In genomic region chr7:73882060-73882428, GRCh38 we compare ENCODE assay signal across 16 cellular contexts. TPM values are rescaled to one million over a fixed set of nuclear protein-coding genes. Genes with fewer than 3 reads are reported as not detected.
A peak's percentile ranks its signal among the peaks of the same experiment; 100 is the strongest.
DNase-seq lines count a peak whose midpoint lies in the region; ATAC-seq and TF ChIP-seq lines count a peak whose summit lies in the region.
"Had no signal": no experiment of that assay in that cellular context is flagged by ENCODE, and none has a peak within 500 bp of the region (broad histone marks: within the 10 kb centered on the region; RNA-seq: fewer than 3 reads in every experiment).

No MANE protein-coding gene starts in this region.

- no peak overlapping the region; the same call in 1 of the 2 replicates for H2BK20ac ChIP-seq in IMR-90 (ENCODE audit: low read depth, low read length)

- TF ChIP-seq CTCF in heart left ventricle (IDR thresholded peaks at IDR 0.05) (no peak), IMR-90 (conservative IDR thresholded peaks at IDR 0.05; ENCODE audit: low read depth, low read length) (no peak), lower lobe of right lung (IDR thresholded peaks at IDR 0.05) (no peak), tibial artery (IDR thresholded peaks at IDR 0.05) (no peak)

- peak overlapping the region; percentile 48 for H3K4ac ChIP-seq in IMR-90 (ENCODE audit: low read depth, low read length)

- intact Hi-C loops in heart left ventricle (cut with DNase I), result loop anchor here in 2 of 10 donors (5.0 kb wide), 2 partner anchors 145 to 150 kb away; partner anchors contain the start of gene ELN (in 1 of the 2)
- intact Hi-C loops in Right ventricle myocardium inferior (cut with DNase I), result loop anchor here (5.0 kb wide), 1 partner anchor 145 kb away; the partner anchor contains the start of gene ELN
- intact Hi-C loops in IMR-90 (cut with micrococcal nuclease), result no loop called here
- intact Hi-C loops in lower lobe of right lung (cut with DNase I), result no loop called here
- intact Hi-C loops in tibial artery (cut with DNase I; ENCODE audit: low total_unique reads), result no loop called here

- H3K18ac ChIP-seq in IMR-90 (ENCODE audit: low read depth, low read length), result no peak overlapping the region

- no peak overlapping the region for H4K8ac ChIP-seq in IMR-90 (ENCODE audit: low read depth in 2 of 2, low read length in 2 of 2)

- no peak overlapping the region for H3K9ac ChIP-seq in IMR-90 (ENCODE audit: low read depth, low read length)
- H3K9ac ChIP-seq: BLaER1 treated with 17β-estradiol and CSF1 and Interleukin-3, amounts not matched to agents 10 nM and 100 nM had no signal

- no peak for ATAC-seq in heart left ventricle
- ATAC-seq in Right ventricle myocardium inferior, result no peak
- ATAC-seq in IMR-90 (ENCODE audit: low read depth), result no peak
- no peak for ATAC-seq in lower lobe of right lung

- peaks cover 16% of the 10 kb centered on the region for H3K9me1 ChIP-seq in IMR-90 (ENCODE audit: insufficient read depth, low read length)

- H3K4me1 ChIP-seq in heart left ventricle, result peaks cover 7 to 54% (median 43%) of the 10 kb centered on the region in 12 donors
- H3K4me1 ChIP-seq in IMR-90 (ENCODE audit: control insufficient read depth, insufficient read depth, low read length), result peaks cover 31% of the 10 kb centered on the region
- H3K4me1 ChIP-seq in lower lobe of right lung, result peaks cover 53% of the 10 kb centered on the region
- peaks cover 3 to 76% (median 53%) of the 10 kb centered on the region in 4 donors for H3K4me1 ChIP-seq in tibial artery

- no peak for TF ChIP-seq POLR2A in heart left ventricle (IDR thresholded peaks at IDR 0.05)
- no peak for TF ChIP-seq POLR2A in IMR-90 (IDR thresholded peaks at IDR 0.05; ENCODE audit: low read depth, low read length)

- no peak overlapping the region for H3K4me2 ChIP-seq in IMR-90 (ENCODE audit: low read depth, low read length)
- H3K4me2 ChIP-seq: BLaER1 treated with 17β-estradiol and CSF1 and Interleukin-3, amounts not matched to agents 10 nM and 100 nM had no signal

- peaks cover 3% of the 10 kb centered on the region for H4K20me1 ChIP-seq in IMR-90 (ENCODE audit: insufficient read depth, low read length)

- no peak overlapping the region for H2BK120ac ChIP-seq in IMR-90 (ENCODE audit: low read depth, low read length)

- no peaks in the 10 kb centered on the region for H3K36me3 ChIP-seq in heart left ventricle
- H3K36me3 ChIP-seq in IMR-90 (ENCODE audit: control insufficient read depth, insufficient read depth, low read length), result no peaks in the 10 kb centered on the region
- no peaks in the 10 kb centered on the region for H3K36me3 ChIP-seq in lower lobe of right lung
- H3K36me3 ChIP-seq in tibial artery, result no peaks in the 10 kb centered on the region
- H3K36me3 ChIP-seq: BLaER1 treated with 17β-estradiol and CSF1 and Interleukin-3, amounts not matched to agents 10 nM and 100 nM had no signal

- no peak overlapping the region for H2AK5ac ChIP-seq in IMR-90 (ENCODE audit: low read depth, low read length)

- peak overlapping the region; percentile 66; the same call in 2 of the 3 replicates for H2BK15ac ChIP-seq in IMR-90 (ENCODE audit: low read depth, low read length)

- no peak overlapping the region for H4K91ac ChIP-seq in IMR-90 (ENCODE audit: insufficient read depth, low read depth, low read length)

- H3K14ac ChIP-seq in IMR-90 (replicated peaks; ENCODE audit: low read depth, low read length), result no peak overlapping the region

- no peak overlapping the region for H2AFZ ChIP-seq in IMR-90 (replicated peaks; ENCODE audit: low read length, poor library complexity)

- in situ Hi-C loops in IMR-90 (cut with MboI; ENCODE audit: low sequenced_read_pairs) (no loop called here), ACHN (cut with HindIII; ENCODE audit: low pct_ligation_motif_present, low pct_unique_long_range_greater_than_20kb, low sequenced_read_pairs) (no loop called here)

- no peak overlapping the region for H4K5ac ChIP-seq in IMR-90 (ENCODE audit: low read depth, low read length)

- H3K56ac ChIP-seq in IMR-90 (ENCODE audit: extremely low read depth, insufficient read depth, low read length), result no peak overlapping the region

- H3K79me1 ChIP-seq in IMR-90 (ENCODE audit: low read depth in 1 of 2, low read length in 2 of 2), result no peaks in the 10 kb centered on the region; a peak in 1 of 4 replicates

- dilution Hi-C loops in IMR-90 (cut with HindIII; ENCODE audit: low sequenced_read_pairs, unreplicated experiment), result no loop called here

- no peak overlapping the region for H2AK9ac ChIP-seq in IMR-90 (replicated peaks; ENCODE audit: low read depth, low read length, poor library complexity)

- H3K27me3 ChIP-seq in heart left ventricle (peaks cover 0 to 5% (median 0%) of the 10 kb centered on the region in 9 donors), IMR-90 (ENCODE audit: control insufficient read depth, insufficient read depth, low read length) (no peaks in the 10 kb centered on the region), lower lobe of right lung (ENCODE audit: low read depth) (no peaks in the 10 kb centered on the region), tibial artery (no peaks in the 10 kb centered on the region)
- H3K27me3 ChIP-seq: BLaER1 treated with 17β-estradiol and CSF1 and Interleukin-3, amounts not matched to agents 10 nM and 100 nM had no signal

- POLR2A ChIA-PET in IMR-90 (lab: Charles Lee; ENCODE audit: unreplicated experiment), result interaction anchor here (0.6 kb wide), 1 partner anchor 19 kb away, joined by 16 read pairs; no protein-coding TSS in a partner anchor

- H3K27ac ChIP-seq in heart left ventricle (peak overlapping the region in 11 of 12 donors; percentile 59 to 86 (median 78)), IMR-90 (ENCODE audit: insufficient read depth, low read length) (no peak overlapping the region), lower lobe of right lung (peak overlapping the region; percentile 77), tibial artery (peak overlapping the region; percentile 78 to 82)
- H3K27ac ChIP-seq: BLaER1 treated with 17β-estradiol and CSF1 and Interleukin-3, amounts not matched to agents 10 nM and 100 nM had no signal

- no peaks in the 10 kb centered on the region for H3K9me3 ChIP-seq in heart left ventricle
- H3K9me3 ChIP-seq in IMR-90 (ENCODE audit: control insufficient read depth, insufficient read depth, low read length), result no peaks in the 10 kb centered on the region
- H3K9me3 ChIP-seq in lower lobe of right lung, result no peaks in the 10 kb centered on the region
- H3K9me3 ChIP-seq in tibial artery, result no peaks in the 10 kb centered on the region
- H3K9me3 ChIP-seq: BLaER1 treated with 17β-estradiol and CSF1 and Interleukin-3, amounts not matched to agents 10 nM and 100 nM had no signal

- no TSS peak for BruUV-seq in IMR-90 (replicated peaks; lab: Mats Ljungman, UMichigan)

- H3K23ac ChIP-seq in IMR-90 (ENCODE audit: low read depth, low read length), result no peak overlapping the region

- no peak overlapping the region for H2BK5ac ChIP-seq in IMR-90 (ENCODE audit: low read depth, low read length, poor library complexity, severe bottlenecking)

- no peak for TF ChIP-seq RAD21 in IMR-90 (IDR thresholded peaks at IDR 0.05; ENCODE audit: low read length)

- H3K4me3 ChIP-seq in heart left ventricle (no peak overlapping the region), IMR-90 (ENCODE audit: insufficient read depth, low read depth, low read length) (no peak overlapping the region), lower lobe of right lung (no peak overlapping the region), tibial artery (no peak overlapping the region)
- H3K4me3 ChIP-seq: BLaER1 treated with 17β-estradiol and CSF1 and Interleukin-3, amounts not matched to agents 10 nM and 100 nM had no signal

- WGBS in heart left ventricle, 4 donors, result 83 to 88% (median 84%) methylated on average over 2 of the region's 2 CpGs
- WGBS in IMR-90 (ENCODE audit: extremely low coverage in 2 of 2, insufficient read length in 1 of 2), 2 experiments, result no CpG with 5 or more reads among the region's 2 CpGs

- CTCF ChIA-PET in IMR-90 (lab: Yijun Ruan, JAX), result interaction anchor here (2.4 kb wide), 1 partner anchor 145 kb away, joined by 13 read pairs; no protein-coding TSS in a partner anchor

- DNase-seq in heart left ventricle (no peak), Right ventricle myocardium inferior (ENCODE audit: missing footprints) (no peak), IMR-90 (no peak), lower lobe of right lung (no peak), tibial artery (no peak), NCI-H526 treated with DMSO at 0.1 percent for 48 hours (lab: John Stamatoyannopoulos, UW) (no peak), HCEC 1CT (no peak), ACHN (no peak)
- DNase-seq: 8988T; CD4-positive, CD25-positive, alpha-beta regulatory T cell; DMS53; GF-D8; GOT3; H9; HFFc6 had no signal

TF ChIP-seq in IMR-90, 13 proteins besides CTCF, POLR2A, EP300 and RAD21 (continues in another document):
- TF ChIP-seq FOS (IDR thresholded peaks at IDR 0.05; ENCODE audit: low read depth, low read length) (no peak), RFX5 (IDR thresholded peaks at IDR 0.05; ENCODE audit: low read depth, low read length) (no peak), MXI1 (IDR thresholded peaks at IDR 0.05; ENCODE audit: borderline replicate concordance, low read depth, low read length) (no peak), MAFK (IDR thresholded peaks at IDR 0.05; ENCODE audit: low read depth, low read length) (no peak)

RNA-seq across cellular contexts. Expression of gene TMEM270, which starts 21.1 kb away (rescaled TPM):
- total RNA-seq in heart left ventricle (not detected), Right ventricle myocardium inferior (not detected), IMR-90 (2012; rRNA removed) (not detected in 2 replicates), lower lobe of right lung (not detected)
- polyA plus RNA-seq in heart left ventricle (not detected), IMR-90 (2012; rRNA removed) (0.17 TPM in 1 of 2 replicates, not detected in the other)
- 0.19 TPM in 1 of 2 replicates, not detected in the other for polyA plus RNA-seq in IMR-90 (2012; cell fraction: cytosol; rRNA removed)
- not detected in 2 replicates for polyA plus RNA-seq in IMR-90 (2012; cell fraction: nucleus; rRNA removed; ENCODE audit: low replicate concordance)
- total RNA-seq: CD4-positive, CD25-positive, alpha-beta regulatory T cell; H9; HFFc6 had no signal

RNA-seq across cellular contexts. Expression of gene METTL27, which starts 39.7 kb away (rescaled TPM):
- total RNA-seq in heart left ventricle (1 to 10 TPM in 3 of 9 donors, under 1 TPM in 3, not detected in 3; 0.30 to 2.7 (median 0.94) TPM), Right ventricle myocardium inferior (0.27 TPM), IMR-90 (2012; rRNA removed) (1.7 and 2.3 TPM in 2 replicates), lower lobe of right lung (4.0 TPM)
- polyA plus RNA-seq in heart left ventricle (under 1 TPM in 1 of 2 donors, not detected in 1; 0.12 TPM), IMR-90 (2012; rRNA removed) (4.3 and 5.2 TPM in 2 replicates)
- 5.0 and 8.7 TPM in 2 replicates for polyA plus RNA-seq in IMR-90 (2012; cell fraction: cytosol; rRNA removed)
- 4.1 and 6.2 TPM in 2 replicates for polyA plus RNA-seq in IMR-90 (2012; cell fraction: nucleus; rRNA removed; ENCODE audit: low replicate concordance)

RNA-seq across cellular contexts. Expression of gene CLDN4, which starts 51.2 kb away (rescaled TPM):
- under 1 TPM in 1 of 9 donors, not detected in 8; 0.11 TPM for total RNA-seq in heart left ventricle
- polyA plus RNA-seq in heart left ventricle, result under 1 TPM in 1 of 2 donors, not detected in 1; 0.12 TPM
- not detected for total RNA-seq in Right ventricle myocardium inferior
- 2.9 and 3.9 TPM in 2 replicates for total RNA-seq in IMR-90 (2012; rRNA removed)
- polyA plus RNA-seq in IMR-90 (2012; rRNA removed), result 3.8 and 4.4 TPM in 2 replicates
- polyA plus RNA-seq in IMR-90 (2012; cell fraction: cytosol; rRNA removed), result 2.4 and 4.7 TPM in 2 replicates
- 1.9 and 4.8 TPM in 2 replicates for polyA plus RNA-seq in IMR-90 (2012; cell fraction: nucleus; rRNA removed; ENCODE audit: low replicate concordance)
- total RNA-seq in lower lobe of right lung, result 116 TPM

Comparison
In these comparisons a context has a peak if more than half of its experiments do, and no peak if none do; other contexts are left out.
1. RNA of gene CLDN4, which starts 51.2 kb away (total RNA-seq): 116 TPM in lower lobe of right lung (single experiment); 2.9 to 3.9 TPM in IMR-90, not detected in Right ventricle myocardium inferior (single experiment) and 0.11 TPM in heart left ventricle; every median in the first group is over 10 times any median in the second.